Comparison of ENCODE assay signal across 21 cellular contexts in genomic region chr14:65993996-65994395, GRCh38.
"Had no signal": no experiment of that assay in that cellular context is flagged by ENCODE, and none has a peak within 500 bp of the region (broad histone marks: within the 10 kb centered on the region; RNA-seq: fewer than 3 reads in every experiment).

No MANE protein-coding gene starts in this region.

- H3K27ac ChIP-seq: foreskin keratinocyte, gastroesophageal sphincter, heart right ventricle, lower lobe of right lung, parathyroid adenoma, right atrium auricular region, sigmoid colon, testis, tibial artery had no signal

- H3K27ac Mint-ChIP-seq: effector memory CD8-positive, alpha-beta T cell; natural killer cell; progenitor cell of endocrine pancreas; stimulated activated memory B cell treated with anti-CD40 and anti-IgM and Interleukin-4, amounts not matched to agents 10 μg/mL and 1 μg/mL and 100 μg/mL, for 72 hours; type B pancreatic cell had no signal

- H3K27me3 Mint-ChIP-seq: progenitor cell of endocrine pancreas had no signal

- H3K9ac ChIP-seq: parathyroid adenoma had no signal

- H3K36me3 Mint-ChIP-seq: natural killer cell, type B pancreatic cell had no signal

- H3K4me1 ChIP-seq: foreskin keratinocyte, gastroesophageal sphincter, heart right ventricle, lower lobe of right lung, parathyroid adenoma, right atrium auricular region, sigmoid colon, testis, tibial artery had no signal

- H3K27me3 ChIP-seq: gastroesophageal sphincter, heart right ventricle, right atrium auricular region, sigmoid colon, testis, tibial artery had no signal

- H3K4me3 Mint-ChIP-seq: effector memory CD8-positive, alpha-beta T cell; natural killer cell; stimulated activated memory B cell treated with anti-CD40 and anti-IgM and Interleukin-4, amounts not matched to agents 10 μg/mL and 1 μg/mL and 100 μg/mL, for 72 hours; type B pancreatic cell had no signal

- H2AFZ ChIP-seq: parathyroid adenoma had no signal

- H3K36me3 ChIP-seq: gastroesophageal sphincter, heart right ventricle, lower lobe of right lung, right atrium auricular region, sigmoid colon, tibial artery had no signal

- H3K4me3 ChIP-seq: gastroesophageal sphincter, heart right ventricle, lower lobe of right lung, right atrium auricular region, sigmoid colon, testis, tibial artery had no signal

- DNase-seq: cortex of kidney; effector memory CD8-positive, alpha-beta T cell; foreskin keratinocyte; heart right ventricle; hippocampal formation; left ventricle myocardium superior; lower lobe of right lung; natural killer cell; sigmoid colon; stimulated activated CD4-positive, alpha-beta T cell treated with anti-CD3 and anti-CD28 coated beads, Interleukin-2, amount 100 ng/mL, for 24 hours; stimulated activated CD4-positive, alpha-beta T cell treated with anti-CD3 and anti-CD28 coated beads, Interleukin-4, amount 100 ng/mL, for 24 hours; stimulated activated naive CD8-positive, alpha-beta T cell treated with anti-CD3 and anti-CD28 coated beads, Interleukin-15, Interleukin-2, amounts not matched to agents 100 U/mL and 50 U/mL, for 24 hours; substantia nigra; testis; tibial artery had no signal

- H3K9me3 Mint-ChIP-seq: natural killer cell, type B pancreatic cell had no signal

- ATAC-seq: effector memory CD8-positive, alpha-beta T cell; foreskin keratinocyte; gastroesophageal sphincter; heart right ventricle; left ventricle myocardium superior; natural killer cell; stimulated activated memory B cell treated with anti-CD40 and anti-IgM and Interleukin-4, amounts not matched to agents 10 μg/mL and 1 μg/mL and 100 μg/mL, for 72 hours; stimulated activated naive CD8-positive, alpha-beta T cell treated with anti-CD3 and anti-CD28 coated beads, Interleukin-15, Interleukin-2, amounts not matched to agents 100 U/mL and 50 U/mL, for 24 hours had no signal

- H3K9me3 ChIP-seq: gastroesophageal sphincter, lower lobe of right lung, right atrium auricular region, sigmoid colon, testis had no signal
